Comparison of ENCODE assay signal across 4 cellular contexts in genomic region chr4:178273168-178273567, GRCh38.
TF ChIP-seq lines count a peak whose summit lies in the region.

No MANE protein-coding gene starts in this region.

TF ChIP-seq in HepG2, 621 proteins besides CTCF, POLR2A, EP300 and RAD21:
- TF ChIP-seq MAFK (conservative IDR thresholded peaks at IDR 0.05 in 1 of 2, IDR thresholded peaks at IDR 0.05 in 1 of 2; ENCODE audit: low read length in 2 of 2) (peak; percentile 39 to 73; a peak in 3 of 4 replicates), MAFF (IDR thresholded peaks at IDR 0.05; ENCODE audit: low read depth, low read length) (peak; percentile 72), ZNF205 (CRISPR knock-in tag; IDR thresholded peaks at IDR 0.05) (no peak), GABPA (IDR thresholded peaks at IDR 0.05; ENCODE audit: low read depth, low read length) (no peak), GABPA (CRISPR knock-in tag; IDR thresholded peaks at IDR 0.05; ENCODE audit: low read depth) (no peak)

TF ChIP-seq in A549, 52 proteins besides CTCF, POLR2A, EP300 and RAD21:
- no peak for TF ChIP-seq USF2 (IDR thresholded peaks at IDR 0.05)
- peak; percentile 46 for TF ChIP-seq MAFK (IDR thresholded peaks at IDR 0.05; ENCODE audit: partially characterized antibody)

TF ChIP-seq in IMR-90, 13 proteins besides CTCF, POLR2A, EP300 and RAD21:
- TF ChIP-seq MAFK (IDR thresholded peaks at IDR 0.05; ENCODE audit: low read depth, low read length) (peak; percentile 54), USF2 (IDR thresholded peaks at IDR 0.05; ENCODE audit: low read depth, low read length) (no peak), NFE2L2 (IDR thresholded peaks at IDR 0.05; ENCODE audit: low read depth, low read length) (no peak)

TF ChIP-seq in K562, 482 proteins besides CTCF, POLR2A, EP300 and RAD21:
- TF ChIP-seq ZNF23 (CRISPR knock-in tag; IDR thresholded peaks at IDR 0.05) (no peak), ZNF316 (IDR thresholded peaks at IDR 0.05) (peak; percentile 41; the same call in 1 of the 2 replicates), C11orf30 (IDR thresholded peaks at IDR 0.05; ENCODE audit: low read depth) (peak; percentile 17; the same call in 1 of the 2 replicates)
